Comparison of ENCODE assay signal across 18 cellular contexts in genomic region chr2:189111063-189111715, GRCh38.
A peak's percentile ranks its signal among the peaks of the same experiment; 100 is the strongest.
DNase-seq lines count a peak whose midpoint lies in the region; ATAC-seq, FAIRE-seq and TF ChIP-seq lines count a peak whose summit lies in the region.
"Had no signal": no experiment of that assay in that cellular context is flagged by ENCODE, and none has a peak within 500 bp of the region (broad histone marks: within the 10 kb centered on the region; RNA-seq: fewer than 3 reads in every experiment).

No MANE protein-coding gene starts in this region.

- no peak overlapping the region for H3K4me3 Mint-ChIP-seq in stimulated activated naive B cell treated with anti-CD40 and anti-IgM and Interleukin-4, amounts not matched to agents 10 μg/mL and 1 μg/mL and 100 μg/mL, for 72 hours
- H3K4me3 Mint-ChIP-seq: B cell, H9 had no signal

- ATAC-seq in right lobe of liver (peak in 3 of 4 donors; percentile 54 to 72 (median 66)), esophagus mucosa (no peak)
- ATAC-seq in stimulated activated naive B cell treated with anti-CD40 and anti-IgM and Interleukin-4, amounts not matched to agents 10 μg/mL and 1 μg/mL and 100 μg/mL, for 72 hours (replicated peaks), result no peak

- 53% methylated on average over 2 of the region's 2 CpGs for WGBS in right lobe of liver (ENCODE audit: insufficient coverage, low coverage, low lambda C conversion rate, missing lambda C conversion rate)

- no peak overlapping the region for H3K27ac Mint-ChIP-seq in stimulated activated naive B cell treated with anti-CD40 and anti-IgM and Interleukin-4, amounts not matched to agents 10 μg/mL and 1 μg/mL and 100 μg/mL, for 72 hours
- H3K27ac Mint-ChIP-seq: B cell, H9 had no signal

- H3K36me3 ChIP-seq in right lobe of liver, result no peaks in the 10 kb centered on the region

- DNase-seq in HuH-7 (ENCODE audit: low spot score) (peak; percentile 5), RCC 7860 (ENCODE audit: low spot score) (no peak), right lobe of liver (no peak), activated gamma-delta T cell (lab: John Stamatoyannopoulos, UW) (no peak), DMS153 (lab: John Stamatoyannopoulos, UW) (no peak)
- DNase-seq in stimulated activated naive B cell treated with anti-CD40 and anti-IgM and Interleukin-4, amounts not matched to agents 10 μg/mL and 1 μg/mL and 100 μg/mL, for 72 hours, result no peak
- DNase-seq: COR-L47, GDM1, H9, KBM-7, NCI-H1105, NCI-H1694 treated with DMSO at 0.1 percent for 48 hours, NCI-H2107, NCI-H2227 treated with DMSO at 0.1 percent for 48 hours, NCI-H69, Right ventricle myocardium superior had no signal

- intact Hi-C loops in right lobe of liver (cut with DNase I), result no loop called here

- no peak for TF ChIP-seq POLR2A in right lobe of liver (IDR thresholded peaks at IDR 0.05)

- H3K4me1 ChIP-seq in right lobe of liver, result peaks cover 0 to 20% (median 6%) of the 10 kb centered on the region in 4 donors

- H3K27ac ChIP-seq in right lobe of liver, result no peak overlapping the region

- H3K4me1 Mint-ChIP-seq in stimulated activated naive B cell treated with anti-CD40 and anti-IgM and Interleukin-4, amounts not matched to agents 10 μg/mL and 1 μg/mL and 100 μg/mL, for 72 hours, result no peaks in the 10 kb centered on the region
- H3K4me1 Mint-ChIP-seq: B cell had no signal

- no peaks in the 10 kb centered on the region for H3K27me3 ChIP-seq in right lobe of liver

- TF ChIP-seq CTCF in right lobe of liver (IDR thresholded peaks at IDR 0.05), result no peak

- no peaks in the 10 kb centered on the region for H3K9me3 Mint-ChIP-seq in stimulated activated naive B cell treated with anti-CD40 and anti-IgM and Interleukin-4, amounts not matched to agents 10 μg/mL and 1 μg/mL and 100 μg/mL, for 72 hours
- H3K9me3 Mint-ChIP-seq: H9 had no signal

- H3K9me3 ChIP-seq in right lobe of liver, result no peaks in the 10 kb centered on the region

- H3K27me3 Mint-ChIP-seq in stimulated activated naive B cell treated with anti-CD40 and anti-IgM and Interleukin-4, amounts not matched to agents 10 μg/mL and 1 μg/mL and 100 μg/mL, for 72 hours, result no peaks in the 10 kb centered on the region

- no peaks in the 10 kb centered on the region for H3K36me3 Mint-ChIP-seq in stimulated activated naive B cell treated with anti-CD40 and anti-IgM and Interleukin-4, amounts not matched to agents 10 μg/mL and 1 μg/mL and 100 μg/mL, for 72 hours

- FAIRE-seq in RCC 7860 (lab: Jason Lieb, UNC), result peak; percentile 17

- H3K4me3 ChIP-seq in right lobe of liver, result no peak overlapping the region

Comparison
In these comparisons a context has a peak if more than half of its experiments do, and no peak if none do; other contexts are left out.
1. ATAC-seq: peak in right lobe of liver (3 of 4); none in stimulated activated naive B cell treated with anti-CD40 and anti-IgM and Interleukin-4, amounts not matched to agents 10 μg/mL and 1 μg/mL and 100 μg/mL, for 72 hours (0 of 2) and esophagus mucosa (single experiment).